In the genomic region with DNA sequence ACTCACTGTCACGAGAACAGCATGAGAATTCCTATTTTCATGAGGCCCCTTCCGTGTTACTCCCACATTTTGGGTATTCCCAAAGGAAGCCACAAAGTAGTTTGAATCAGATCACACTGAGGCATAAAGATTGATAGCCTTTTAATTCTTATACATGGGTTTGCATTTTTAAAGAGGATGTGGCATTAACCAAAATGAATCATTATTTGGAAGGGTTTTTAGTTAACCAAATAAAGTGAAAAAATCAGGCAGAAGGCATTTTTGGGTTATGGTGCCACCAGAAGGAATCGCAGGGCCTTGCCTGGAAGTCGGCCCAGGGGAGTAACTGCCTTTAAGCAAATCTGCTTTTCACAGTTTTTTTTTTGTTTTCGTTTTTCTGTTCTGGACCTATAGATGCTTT, we compare ENCODE assay signal across 9 cellular contexts. TPM values are rescaled to one million over a fixed set of nuclear protein-coding genes. Genes with fewer than 3 reads are reported as not detected.
A peak's percentile ranks its signal among the peaks of the same experiment; 100 is the strongest.
DNase-seq lines count a peak whose midpoint lies in the region; TF ChIP-seq lines count a peak whose summit lies in the region.
"Had no signal": no experiment of that assay in that cellular context is flagged by ENCODE, and none has a peak within 500 bp of the region (broad histone marks: within the 10 kb centered on the region; RNA-seq: fewer than 3 reads in every experiment).

No MANE protein-coding gene starts in this region.

- H2AFZ ChIP-seq in SK-N-SH (ENCODE audit: low read depth), result no peak overlapping the region

- H3K79me2 ChIP-seq in SK-N-SH (ENCODE audit: insufficient read depth), result no peaks in the 10 kb centered on the region

- TF ChIP-seq RAD21 in SK-N-SH (IDR thresholded peaks at IDR 0.05; ENCODE audit: low read length), result no peak

- no peak overlapping the region for H3K9ac ChIP-seq in SK-N-SH

- H3K4me1 ChIP-seq in SK-N-SH (ENCODE audit: control insufficient read depth in 1 of 2, insufficient read depth in 2 of 2, low read depth in 1 of 2, low read length in 1 of 2), result peaks cover 9 to 41% of the 10 kb centered on the region in 2 experiments; a peak in 3 of 4 replicates

- TF ChIP-seq EP300 in SK-N-SH (IDR thresholded peaks at IDR 0.05; ENCODE audit: borderline replicate concordance in 1 of 2, low read depth in 1 of 2, low read length in 1 of 2), result no peak

- no peaks in the 10 kb centered on the region for H3K27me3 Mint-ChIP-seq in mesothelial cell of epicardium (ENCODE audit: low read depth)

- H3K9me2 ChIP-seq in SK-N-SH, result no peaks in the 10 kb centered on the region

- peaks cover 29% of the 10 kb centered on the region for H3K36me3 Mint-ChIP-seq in mesothelial cell of epicardium

- in situ Hi-C loops in astrocyte of the spinal cord (cut with HindIII; ENCODE audit: low sequenced_read_pairs), result no loop called here

- POLR2A ChIA-PET in SK-N-SH (lab: Yijun Ruan, JAX), result no interaction called here

- peak overlapping the region; percentile 96 for H3K27ac Mint-ChIP-seq in mesothelial cell of epicardium

- H3K4me3 ChIP-seq in AG09309 (ENCODE audit: control insufficient read depth, low read depth, low read length) (no peak overlapping the region), astrocyte of the spinal cord (ENCODE audit: low read depth, low read length) (no peak overlapping the region), SK-N-SH (ENCODE audit: low read depth in 2 of 2, low read length in 1 of 2) (no peak overlapping the region)

- H3K4me3 Mint-ChIP-seq in mesothelial cell of epicardium, result peak overlapping the region; percentile 12

- H3K9me3 ChIP-seq in SK-N-SH, result no peaks in the 10 kb centered on the region

- H3F3A ChIP-seq in SK-N-SH (replicated peaks; ENCODE audit: insufficient read depth), result no peaks in the 10 kb centered on the region

- no peaks in the 10 kb centered on the region for H3K36me3 ChIP-seq in SK-N-SH (replicated peaks in 1 of 2; ENCODE audit: control insufficient read depth in 1 of 2, insufficient read depth in 2 of 2, low read length in 1 of 2)

- 50% methylated on average over 5 of the region's 5 CpGs for WGBS in SK-N-SH (ENCODE audit: low lambda C conversion rate)

- DNase-seq in AG09309 (ENCODE audit: low read depth), result peak; percentile 56
- peak; percentile 35 for DNase-seq in HS-5 (ENCODE audit: low read depth)
- DNase-seq in astrocyte of the spinal cord (ENCODE audit: low read depth, low spot score), result peak; percentile 64
- DNase-seq in mesothelial cell of epicardium (ENCODE audit: low spot score in 2 of 2, unreplicated experiment in 2 of 2), result no peak
- no peak for DNase-seq in SK-N-SH
- DNase-seq in GM20000 (ENCODE audit: low spot score), result no peak
- DNase-seq in NCI-H1417 (lab: John Stamatoyannopoulos, UW), result no peak
- DNase-seq in effector CD8-positive, alpha-beta T cell (lab: John Stamatoyannopoulos, UW), result no peak
- DNase-seq: occipital lobe had no signal

- H3K27ac ChIP-seq in SK-N-SH (ENCODE audit: low read depth in 2 of 2, low read length in 1 of 2), result peak overlapping the region in 1 of 2 experiments; percentile 44; a peak in 1 of 4 replicates

- no peak overlapping the region for H3K4me2 ChIP-seq in SK-N-SH

- no peaks in the 10 kb centered on the region for H3K27me3 ChIP-seq in SK-N-SH (ENCODE audit: insufficient read depth)

- peak; percentile 27 for TF ChIP-seq CTCF in AG09309 (IDR thresholded peaks at IDR 0.05; ENCODE audit: control insufficient read depth, insufficient read depth, low read depth, low read length, missing control alignments)
- TF ChIP-seq CTCF in astrocyte of the spinal cord (IDR thresholded peaks at IDR 0.05; ENCODE audit: low read depth, low read length), result peak; percentile 10
- no peak for TF ChIP-seq CTCF in mesothelial cell of epicardium (IDR thresholded peaks at IDR 0.05; ENCODE audit: unreplicated experiment)
- TF ChIP-seq CTCF in SK-N-SH (IDR thresholded peaks at IDR 0.05), result no peak
- TF ChIP-seq CTCF in GM20000 (IDR thresholded peaks at IDR 0.05; ENCODE audit: extremely low read depth, missing control alignments), result no peak

- H4K20me1 ChIP-seq in SK-N-SH (ENCODE audit: insufficient read depth), result no peaks in the 10 kb centered on the region

- H3K4me1 Mint-ChIP-seq in mesothelial cell of epicardium, result peaks cover 42% of the 10 kb centered on the region

- peaks cover 18% of the 10 kb centered on the region for H3K9me3 Mint-ChIP-seq in mesothelial cell of epicardium

- CTCF ChIA-PET in SK-N-SH (lab: Yijun Ruan, JAX), result no interaction called here

TF ChIP-seq in SK-N-SH, 30 proteins besides CTCF, POLR2A, EP300 and RAD21:
- TF ChIP-seq YY1 (IDR thresholded peaks at IDR 0.05; ENCODE audit: low read depth), result no peak
- TF ChIP-seq FOXJ3 (CRISPR knock-in tag; IDR thresholded peaks at IDR 0.05), result no peak
- no peak for TF ChIP-seq FOXM1 (IDR thresholded peaks at IDR 0.05; ENCODE audit: low read depth)
- TF ChIP-seq RCOR1 (IDR thresholded peaks at IDR 0.05; ENCODE audit: low read length), result no peak
- no peak for TF ChIP-seq POLR2AphosphoS5 (IDR thresholded peaks at IDR 0.05; ENCODE audit: low read depth, low read length)
- TF ChIP-seq, protein P1, sequence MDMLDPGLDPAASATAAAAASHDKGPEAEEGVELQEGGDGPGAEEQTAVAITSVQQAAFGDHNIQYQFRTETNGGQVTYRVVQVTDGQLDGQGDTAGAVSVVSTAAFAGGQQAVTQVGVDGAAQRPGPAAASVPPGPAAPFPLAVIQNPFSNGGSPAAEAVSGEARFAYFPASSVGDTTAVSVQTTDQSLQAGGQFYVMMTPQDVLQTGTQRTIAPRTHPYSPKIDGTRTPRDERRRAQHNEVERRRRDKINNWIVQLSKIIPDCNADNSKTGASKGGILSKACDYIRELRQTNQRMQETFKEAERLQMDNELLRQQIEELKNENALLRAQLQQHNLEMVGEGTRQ (IDR thresholded peaks at IDR 0.05; ENCODE audit: borderline replicate concordance, low read depth, low read length), result no peak
- TF ChIP-seq SIN3A (IDR thresholded peaks at IDR 0.05; ENCODE audit: borderline replicate concordance, low read depth, low read length), result no peak
- TF ChIP-seq MEF2A (IDR thresholded peaks at IDR 0.05; ENCODE audit: borderline replicate concordance, low read depth), result no peak
- TF ChIP-seq, protein P2, sequence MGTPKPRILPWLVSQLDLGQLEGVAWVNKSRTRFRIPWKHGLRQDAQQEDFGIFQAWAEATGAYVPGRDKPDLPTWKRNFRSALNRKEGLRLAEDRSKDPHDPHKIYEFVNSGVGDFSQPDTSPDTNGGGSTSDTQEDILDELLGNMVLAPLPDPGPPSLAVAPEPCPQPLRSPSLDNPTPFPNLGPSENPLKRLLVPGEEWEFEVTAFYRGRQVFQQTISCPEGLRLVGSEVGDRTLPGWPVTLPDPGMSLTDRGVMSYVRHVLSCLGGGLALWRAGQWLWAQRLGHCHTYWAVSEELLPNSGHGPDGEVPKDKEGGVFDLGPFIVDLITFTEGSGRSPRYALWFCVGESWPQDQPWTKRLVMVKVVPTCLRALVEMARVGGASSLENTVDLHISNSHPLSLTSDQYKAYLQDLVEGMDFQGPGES (IDR thresholded peaks at IDR 0.05; ENCODE audit: low read depth, low read length), result no peak
- no peak for TF ChIP-seq CHD2 (IDR thresholded peaks at IDR 0.05; ENCODE audit: low read length, partially characterized antibody)
- TF ChIP-seq, protein P3, sequence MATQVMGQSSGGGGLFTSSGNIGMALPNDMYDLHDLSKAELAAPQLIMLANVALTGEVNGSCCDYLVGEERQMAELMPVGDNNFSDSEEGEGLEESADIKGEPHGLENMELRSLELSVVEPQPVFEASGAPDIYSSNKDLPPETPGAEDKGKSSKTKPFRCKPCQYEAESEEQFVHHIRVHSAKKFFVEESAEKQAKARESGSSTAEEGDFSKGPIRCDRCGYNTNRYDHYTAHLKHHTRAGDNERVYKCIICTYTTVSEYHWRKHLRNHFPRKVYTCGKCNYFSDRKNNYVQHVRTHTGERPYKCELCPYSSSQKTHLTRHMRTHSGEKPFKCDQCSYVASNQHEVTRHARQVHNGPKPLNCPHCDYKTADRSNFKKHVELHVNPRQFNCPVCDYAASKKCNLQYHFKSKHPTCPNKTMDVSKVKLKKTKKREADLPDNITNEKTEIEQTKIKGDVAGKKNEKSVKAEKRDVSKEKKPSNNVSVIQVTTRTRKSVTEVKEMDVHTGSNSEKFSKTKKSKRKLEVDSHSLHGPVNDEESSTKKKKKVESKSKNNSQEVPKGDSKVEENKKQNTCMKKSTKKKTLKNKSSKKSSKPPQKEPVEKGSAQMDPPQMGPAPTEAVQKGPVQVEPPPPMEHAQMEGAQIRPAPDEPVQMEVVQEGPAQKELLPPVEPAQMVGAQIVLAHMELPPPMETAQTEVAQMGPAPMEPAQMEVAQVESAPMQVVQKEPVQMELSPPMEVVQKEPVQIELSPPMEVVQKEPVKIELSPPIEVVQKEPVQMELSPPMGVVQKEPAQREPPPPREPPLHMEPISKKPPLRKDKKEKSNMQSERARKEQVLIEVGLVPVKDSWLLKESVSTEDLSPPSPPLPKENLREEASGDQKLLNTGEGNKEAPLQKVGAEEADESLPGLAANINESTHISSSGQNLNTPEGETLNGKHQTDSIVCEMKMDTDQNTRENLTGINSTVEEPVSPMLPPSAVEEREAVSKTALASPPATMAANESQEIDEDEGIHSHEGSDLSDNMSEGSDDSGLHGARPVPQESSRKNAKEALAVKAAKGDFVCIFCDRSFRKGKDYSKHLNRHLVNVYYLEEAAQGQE (IDR thresholded peaks at IDR 0.05; ENCODE audit: low read depth, low read length), result no peak
- no peak for TF ChIP-seq JUND (IDR thresholded peaks at IDR 0.05)
- TF ChIP-seq TCF12 (IDR thresholded peaks at IDR 0.05), result no peak
- no peak for TF ChIP-seq FOSL2 (IDR thresholded peaks at IDR 0.05; ENCODE audit: borderline replicate concordance, low read depth)
- no peak for TF ChIP-seq TAF1 (IDR thresholded peaks at IDR 0.05; ENCODE audit: borderline replicate concordance, low read depth, low read length)
- no peak for TF ChIP-seq NFIC (IDR thresholded peaks at IDR 0.05; ENCODE audit: borderline replicate concordance)
- TF ChIP-seq MXI1 (IDR thresholded peaks at IDR 0.05; ENCODE audit: low read depth, low read length), result no peak
- TF ChIP-seq SMC3 (IDR thresholded peaks at IDR 0.05; ENCODE audit: low read depth, low read length), result no peak

RNA-seq across cellular contexts. Expression of a gene that starts 55.4 kb away (rescaled TPM):
- 86.9 to 99.9 TPM (median 93.6 TPM) in 3 replicates for total RNA-seq in mesothelial cell of epicardium
- 19.7 and 27.3 TPM in 2 replicates for polyA plus RNA-seq in SK-N-SH (2012; rRNA removed)
- polyA plus RNA-seq in SK-N-SH (2012; cell fraction: cytosol; rRNA removed), result 25.7 and 30.5 TPM in 2 replicates
- 12.4 and 24.9 TPM in 2 replicates for polyA plus RNA-seq in SK-N-SH (2012; cell fraction: nucleus; rRNA removed)

Comparison
In these comparisons a context has a peak if more than half of its experiments do, and no peak if none do; other contexts are left out.
1. DNase-seq: peak in AG09309 (single experiment), HS-5 (single experiment) and astrocyte of the spinal cord (single experiment); none in mesothelial cell of epicardium (0 of 2), SK-N-SH (single experiment), GM20000 (single experiment), NCI-H1417 (0 of 3) and effector CD8-positive, alpha-beta T cell (single experiment).
2. CTCF ChIP-seq: peak in AG09309 (single experiment) and astrocyte of the spinal cord (single experiment); none in mesothelial cell of epicardium (single experiment), SK-N-SH (single experiment) and GM20000 (single experiment).